11 cellular contexts compared by ENCODE assay signal in genomic region chr1:225871374-225872074, GRCh38. TPM values are rescaled to one million over a fixed set of nuclear protein-coding genes. Genes with fewer than 3 reads are reported as not detected.
DNase-seq lines count a peak whose midpoint lies in the region; ATAC-seq and TF ChIP-seq lines count a peak whose summit lies in the region.
"Had no signal": no experiment of that assay in that cellular context is flagged by ENCODE, and none has a peak within 500 bp of the region (broad histone marks: within the 10 kb centered on the region; RNA-seq: fewer than 3 reads in every experiment).

No MANE protein-coding gene starts in this region.

- H3F3A ChIP-seq in GM23338 (replicated peaks; ENCODE audit: low read depth), result 0 out of 2 replicates have a peak, but pooled peaks cover 3% of the 10 kb centered on the region

- peaks cover 52% of the 10 kb centered on the region for H3K36me3 ChIP-seq in GM23338 (ENCODE audit: insufficient read depth)

- H3K4me2 ChIP-seq in GM23338, result no peak overlapping the region

- peaks cover 8% of the 10 kb centered on the region for H3K79me2 ChIP-seq in GM23338 (replicated peaks; ENCODE audit: insufficient read depth)

- peak overlapping the region; percentile 29; the same call in 1 of the 2 replicates for H3K27ac ChIP-seq in GM23338 (ENCODE audit: low read depth)

- H3K4me3 ChIP-seq in GM23338, result no peak overlapping the region

- no peaks in the 10 kb centered on the region for H3K9me2 ChIP-seq in GM23338 (ENCODE audit: insufficient read depth)

- TF ChIP-seq CTCF in GM23338 (conservative IDR thresholded peaks at IDR 0.05; ENCODE audit: low read depth in 2 of 2), result no peak
- TF ChIP-seq CTCF in nephron (IDR thresholded peaks at IDR 0.05; ENCODE audit: unreplicated experiment in 3 of 3), result no peak

- DNase-seq in GM23338 (ENCODE audit: low spot score) (peak; percentile 54), NCI-H2081 (lab: John Stamatoyannopoulos, UW) (peak; percentile 49 to 92), iPS-NIHi7 (ENCODE audit: extremely low spot score) (no peak)
- peak; percentile 44 for DNase-seq in activated CD4-positive, alpha-beta memory T cell treated with anti-CD3 and anti-CD28 coated beads, Interleukin-2, amount 10 ng/mL, durations not matched to agents 7 days and 5 days
- DNase-seq: activated CD8-positive, alpha-beta memory T cell treated with anti-CD3 and anti-CD28 coated beads for 24 hours; erythroblast; small intestine had no signal

- H2AFZ ChIP-seq in GM23338, result no peak overlapping the region

- H3K27ac Mint-ChIP-seq in GM23338 (no peak overlapping the region), nephron (peak overlapping the region in 2 of 3 experiments; percentile 15 to 28)
- H3K27ac Mint-ChIP-seq in activated CD4-positive, alpha-beta memory T cell treated with anti-CD3 and anti-CD28 coated beads, Interleukin-2, amount 10 ng/mL, durations not matched to agents 7 days and 5 days, result peak overlapping the region; percentile 44

- no peaks in the 10 kb centered on the region for H3K27me3 ChIP-seq in GM23338 (ENCODE audit: insufficient read depth)

- peaks cover 24% of the 10 kb centered on the region for H3K4me1 Mint-ChIP-seq in GM23338
- peaks cover 58% of the 10 kb centered on the region for H3K4me1 Mint-ChIP-seq in activated CD4-positive, alpha-beta memory T cell treated with anti-CD3 and anti-CD28 coated beads, Interleukin-2, amount 10 ng/mL, durations not matched to agents 7 days and 5 days
- peaks cover 28% of the 10 kb centered on the region for H3K4me1 Mint-ChIP-seq in nephron

- ATAC-seq in GM23338, result no peak
- ATAC-seq in HG02884 (IDR thresholded peaks at IDR 0.05; ENCODE audit: unreplicated experiment), result no peak
- ATAC-seq in GM18498 (IDR thresholded peaks at IDR 0.05; ENCODE audit: unreplicated experiment), result no peak

- POLR2A ChIA-PET in activated CD4-positive, alpha-beta memory T cell treated with anti-CD3 and anti-CD28 coated beads, Interleukin-2, amount 10 ng/mL, durations not matched to agents 7 days and 5 days (lab: Charles Lee), result interaction anchor here (0.7 to 4.0 kb wide), 5 partner anchors 10 to 92 kb away, joined by 3 to 40 read pairs (median 4); partner anchors contain the start of genes LEFTY1, PYCR2 and TMEM63A

- H4K20me1 ChIP-seq in GM23338 (replicated peaks; ENCODE audit: insufficient read depth), result peaks cover 21% of the 10 kb centered on the region

- H3K36me3 Mint-ChIP-seq in GM23338 (ENCODE audit: low read depth) (peaks cover 75% of the 10 kb centered on the region), nephron (ENCODE audit: low read depth) (peaks cover 39% of the 10 kb centered on the region)
- peaks cover 73% of the 10 kb centered on the region for H3K36me3 Mint-ChIP-seq in activated CD4-positive, alpha-beta memory T cell treated with anti-CD3 and anti-CD28 coated beads, Interleukin-2, amount 10 ng/mL, durations not matched to agents 7 days and 5 days (ENCODE audit: low read depth)

- CTCF ChIA-PET in activated CD4-positive, alpha-beta memory T cell treated with anti-CD3 and anti-CD28 coated beads, Interleukin-2, amount 10 ng/mL, durations not matched to agents 7 days and 5 days (lab: Charles Lee), result interaction anchor here (0.7 to 1.3 kb wide), 5 partner anchors 10 to 94 kb away, joined by 4 to 8 read pairs (median 4); partner anchors contain the start of genes SRP9 and TMEM63A

- H3K27me3 Mint-ChIP-seq in GM23338 (ENCODE audit: insufficient read depth, low read depth, poor library complexity), result peaks cover 15% of the 10 kb centered on the region
- H3K27me3 Mint-ChIP-seq in activated CD4-positive, alpha-beta memory T cell treated with anti-CD3 and anti-CD28 coated beads, Interleukin-2, amount 10 ng/mL, durations not matched to agents 7 days and 5 days, result no peaks in the 10 kb centered on the region
- H3K27me3 Mint-ChIP-seq in nephron (ENCODE audit: low read depth), result peaks cover 5% of the 10 kb centered on the region

- H3K4me3 Mint-ChIP-seq in GM23338, result no peak overlapping the region; the same call in 2 of the 3 replicates
- H3K4me3 Mint-ChIP-seq in activated CD4-positive, alpha-beta memory T cell treated with anti-CD3 and anti-CD28 coated beads, Interleukin-2, amount 10 ng/mL, durations not matched to agents 7 days and 5 days, result no peak overlapping the region
- no peak overlapping the region for H3K4me3 Mint-ChIP-seq in nephron

- H3K9me3 Mint-ChIP-seq in GM23338 (no peaks in the 10 kb centered on the region), nephron (no peaks in the 10 kb centered on the region)
- no peaks in the 10 kb centered on the region for H3K9me3 Mint-ChIP-seq in activated CD4-positive, alpha-beta memory T cell treated with anti-CD3 and anti-CD28 coated beads, Interleukin-2, amount 10 ng/mL, durations not matched to agents 7 days and 5 days

- peaks cover 3% of the 10 kb centered on the region; the same call in 1 of the 2 replicates for H3K4me1 ChIP-seq in GM23338 (ENCODE audit: insufficient read depth)

TF ChIP-seq in GM23338, 12 proteins besides CTCF, POLR2A, EP300 and RAD21 (continues in another document):
- TF ChIP-seq STAT1 (IDR thresholded peaks at IDR 0.05; ENCODE audit: unreplicated experiment) (no peak), ZNF331 (CRISPR knock-in tag; IDR thresholded peaks at IDR 0.05; ENCODE audit: low read depth) (no peak), REST (IDR thresholded peaks at IDR 0.05; ENCODE audit: unreplicated experiment) (no peak), ZNF114 (CRISPR knock-in tag; IDR thresholded peaks at IDR 0.05) (no peak)

RNA-seq across cellular contexts. Expression of gene TMEM63A, which starts 10.7 kb away (rescaled TPM):
- 61.8 and 76.9 TPM in 2 replicates for total RNA-seq in GM23338 (2014; rRNA removed; shearing (Covaris generic))
- polyA plus RNA-seq in GM23338 (2016; fragmentation: Nextera tagmentation; extraction: Ambion mirVana), result 24.3 and 31.7 TPM in 2 replicates
- 100 to 1,000 TPM; 126 to 127 TPM for total RNA-seq in activated CD4-positive, alpha-beta memory T cell treated with anti-CD3 and anti-CD28 coated beads, Interleukin-2, amount 10 ng/mL, durations not matched to agents 7 days and 5 days

RNA-seq across cellular contexts. Expression of gene LEFTY1, which starts 17.4 kb away (rescaled TPM):
- total RNA-seq in GM23338 (2014; rRNA removed; shearing (Covaris generic)), result 65.4 and 67.1 TPM in 2 replicates
- polyA plus RNA-seq in GM23338 (2016; fragmentation: Nextera tagmentation; extraction: Ambion mirVana), result 25.7 and 27.5 TPM in 2 replicates
- not detected for total RNA-seq in activated CD4-positive, alpha-beta memory T cell treated with anti-CD3 and anti-CD28 coated beads, Interleukin-2, amount 10 ng/mL, durations not matched to agents 7 days and 5 days
- total RNA-seq: IMR-90 had no signal
- polyA plus RNA-seq: IMR-90 had no signal

RNA-seq across cellular contexts. Expression of gene PYCR2, which starts 52.5 kb away (rescaled TPM):
- total RNA-seq in GM23338 (2014; rRNA removed; shearing (Covaris generic)), result 96.7 and 109 TPM in 2 replicates
- 89.1 and 95.1 TPM in 2 replicates for polyA plus RNA-seq in GM23338 (2016; fragmentation: Nextera tagmentation; extraction: Ambion mirVana)
- total RNA-seq in activated CD4-positive, alpha-beta memory T cell treated with anti-CD3 and anti-CD28 coated beads, Interleukin-2, amount 10 ng/mL, durations not matched to agents 7 days and 5 days, result 100 to 1,000 TPM; 101 to 105 TPM

Comparison
In these comparisons a context has a peak if more than half of its experiments do, and no peak if none do; other contexts are left out.
1. RNA of gene LEFTY1, which starts 17.4 kb away (total RNA-seq): 65.4 to 67.1 TPM in GM23338; not detected in activated CD4-positive, alpha-beta memory T cell treated with anti-CD3 and anti-CD28 coated beads, Interleukin-2, amount 10 ng/mL, durations not matched to agents 7 days and 5 days; every median in the first group is over 10 times any median in the second.